ENCODE assay signal across 14 cellular contexts in the genomic region with DNA sequence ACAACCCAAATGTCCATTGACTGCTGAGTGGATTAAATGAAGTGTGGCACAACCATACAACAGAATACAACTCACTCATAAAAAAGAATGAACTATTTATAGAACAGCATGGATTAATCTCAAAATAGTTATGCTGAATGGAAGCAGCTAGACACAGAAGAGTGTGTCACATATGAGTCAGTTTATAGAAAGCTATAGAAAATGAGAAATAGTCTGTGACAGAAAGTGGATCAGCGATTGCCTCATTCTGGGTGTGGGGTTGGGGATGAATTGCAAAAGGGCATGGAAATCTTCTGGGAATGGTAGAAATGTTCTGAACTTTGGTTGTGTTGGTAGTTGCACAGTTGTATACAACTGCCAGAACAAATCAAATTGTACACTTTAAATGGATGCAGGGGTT. TPM values are rescaled to one million over a fixed set of nuclear protein-coding genes. Genes with fewer than 3 reads are reported as not detected.
DNase-seq lines count a peak whose midpoint lies in the region; ATAC-seq and TF ChIP-seq lines count a peak whose summit lies in the region.
"Had no signal": no experiment of that assay in that cellular context is flagged by ENCODE, and none has a peak within 500 bp of the region (broad histone marks: within the 10 kb centered on the region; RNA-seq: fewer than 3 reads in every experiment).

No MANE protein-coding gene starts in this region.

- dilution Hi-C loops in IMR-90 (cut with HindIII; ENCODE audit: low sequenced_read_pairs, unreplicated experiment): no loop called here

- H3K4me2 ChIP-seq in IMR-90 (ENCODE audit: low read depth, low read length): no peak overlapping the region

- H3K9me3 ChIP-seq in IMR-90 (ENCODE audit: control insufficient read depth, insufficient read depth, low read length): no peaks in the 10 kb centered on the region
- H3K9me3 ChIP-seq: adrenal gland, left ventricle myocardium inferior, stomach had no signal

- no TSS peak for BruUV-seq in IMR-90 (replicated peaks; lab: Mats Ljungman, UMichigan)

- in situ Hi-C loops in IMR-90 (cut with MboI; ENCODE audit: low sequenced_read_pairs): no loop called here
- in situ Hi-C loops in brain microvascular endothelial cell (cut with HindIII; ENCODE audit: low pct_ligation_motif_present, low sequenced_read_pairs): no loop called here

- H2BK120ac ChIP-seq in IMR-90 (ENCODE audit: low read depth, low read length): no peak overlapping the region

- H2BK15ac ChIP-seq in IMR-90 (ENCODE audit: low read depth, low read length): no peak overlapping the region

- no peak for TF ChIP-seq RAD21 in IMR-90 (IDR thresholded peaks at IDR 0.05; ENCODE audit: low read length)

- H2AK9ac ChIP-seq in IMR-90 (replicated peaks; ENCODE audit: low read depth, low read length, poor library complexity): no peak overlapping the region

- H3K27ac ChIP-seq in IMR-90 (ENCODE audit: insufficient read depth, low read length) (no peak overlapping the region), brain microvascular endothelial cell (peak overlapping the region; percentile 17)
- H3K27ac ChIP-seq: adrenal gland, left ventricle myocardium inferior, stomach had no signal

- no peak for TF ChIP-seq POLR2A in IMR-90 (IDR thresholded peaks at IDR 0.05; ENCODE audit: low read depth, low read length)

- H3K4me3 ChIP-seq in AG10803 (ENCODE audit: low read length): no peak overlapping the region
- no peak overlapping the region for H3K4me3 ChIP-seq in IMR-90 (ENCODE audit: insufficient read depth, low read depth, low read length)
- no peak overlapping the region for H3K4me3 ChIP-seq in brain microvascular endothelial cell (ENCODE audit: low read depth, low read length)
- H3K4me3 ChIP-seq in fibroblast of villous mesenchyme (ENCODE audit: low read depth, low read length): no peak overlapping the region
- H3K4me3 ChIP-seq: adrenal gland, left ventricle myocardium inferior, stomach had no signal

- no peak overlapping the region for H3K4ac ChIP-seq in IMR-90 (ENCODE audit: low read depth, low read length)

- no peak overlapping the region for H2AK5ac ChIP-seq in IMR-90 (ENCODE audit: low read depth, low read length)

- H3K4me1 ChIP-seq in IMR-90 (ENCODE audit: control insufficient read depth, insufficient read depth, low read length): no peaks in the 10 kb centered on the region
- H3K4me1 ChIP-seq: adrenal gland, left ventricle myocardium inferior, stomach had no signal

- no peaks in the 10 kb centered on the region for H3K79me1 ChIP-seq in IMR-90 (ENCODE audit: low read depth in 1 of 2, low read length in 2 of 2)

- no peak overlapping the region for H3K9ac ChIP-seq in IMR-90 (ENCODE audit: low read depth, low read length)

- no peak overlapping the region for H4K5ac ChIP-seq in IMR-90 (ENCODE audit: low read depth, low read length)

- intact Hi-C loops in IMR-90 (cut with micrococcal nuclease): no loop called here

- no peak overlapping the region for H3K56ac ChIP-seq in IMR-90 (ENCODE audit: extremely low read depth, insufficient read depth, low read length)

- no peak overlapping the region for H2BK20ac ChIP-seq in IMR-90 (ENCODE audit: low read depth, low read length)

- H3K14ac ChIP-seq in IMR-90 (replicated peaks; ENCODE audit: low read depth, low read length): no peak overlapping the region

- H2AFZ ChIP-seq in IMR-90 (replicated peaks; ENCODE audit: low read length, poor library complexity): no peak overlapping the region

- WGBS in IMR-90 (ENCODE audit: extremely low coverage in 2 of 2, insufficient read length in 1 of 2), 2 experiments: no CpG with 5 or more reads among the region's 1 CpG

- H3K27me3 ChIP-seq in IMR-90 (ENCODE audit: control insufficient read depth, insufficient read depth, low read length) (peaks cover 12% of the 10 kb centered on the region), brain microvascular endothelial cell (replicated peaks) (no peaks in the 10 kb centered on the region)
- H3K27me3 ChIP-seq: adrenal gland, stomach had no signal

- no peak overlapping the region for H3K18ac ChIP-seq in IMR-90 (ENCODE audit: low read depth, low read length)

- no peak overlapping the region for H4K8ac ChIP-seq in IMR-90 (ENCODE audit: low read depth in 2 of 2, low read length in 2 of 2)

- DNase-seq in AG10803 (ENCODE audit: low read depth) (peak; percentile 50), IMR-90 (peak; percentile 33), brain microvascular endothelial cell (peak; percentile 31), fibroblast of villous mesenchyme (ENCODE audit: low read depth) (peak; percentile 41), kidney tubule cell (ENCODE audit: low spot score) (no peak), LoVo (ENCODE audit: low spot score) (no peak)
- DNase-seq in activated CD4-positive, CD25-positive, alpha-beta regulatory T cell treated with anti-CD3 and anti-CD28 coated beads, Interleukin-2, amount 50 U/mL, for 72 hours: no peak
- DNase-seq: activated CD8-positive, alpha-beta T cell treated with anti-CD3 and anti-CD28 coated beads, Interleukin-2, amount 10 ng/mL, durations not matched to agents 7 days and 5 days; left ventricle myocardium inferior; NCI-H1048; SIG-M5; stomach had no signal

- H4K91ac ChIP-seq in IMR-90 (ENCODE audit: insufficient read depth, low read depth, low read length): no peak overlapping the region

- no peak overlapping the region for H2BK5ac ChIP-seq in IMR-90 (ENCODE audit: low read depth, low read length, poor library complexity, severe bottlenecking)

- H3K9me1 ChIP-seq in IMR-90 (ENCODE audit: insufficient read depth, low read length): no peaks in the 10 kb centered on the region

- no peaks in the 10 kb centered on the region for H3K36me3 ChIP-seq in IMR-90 (ENCODE audit: control insufficient read depth, insufficient read depth, low read length)
- H3K36me3 ChIP-seq in brain microvascular endothelial cell (replicated peaks): no peaks in the 10 kb centered on the region
- H3K36me3 ChIP-seq: adrenal gland, left ventricle myocardium inferior, stomach had no signal

- no peak overlapping the region for H3K23ac ChIP-seq in IMR-90 (ENCODE audit: low read depth, low read length)

- POLR2A ChIA-PET in IMR-90 (lab: Charles Lee; ENCODE audit: unreplicated experiment): no interaction called here

- TF ChIP-seq CTCF in AG10803 (conservative IDR thresholded peaks at IDR 0.05; ENCODE audit: low read length) (no peak), IMR-90 (conservative IDR thresholded peaks at IDR 0.05; ENCODE audit: low read depth, low read length) (no peak), brain microvascular endothelial cell (IDR thresholded peaks at IDR 0.05; ENCODE audit: low read depth, low read length, missing control alignments) (no peak), fibroblast of villous mesenchyme (IDR thresholded peaks at IDR 0.05; ENCODE audit: insufficient read depth, low read depth, low read length) (no peak)

- H4K20me1 ChIP-seq in IMR-90 (ENCODE audit: insufficient read depth, low read length): no peaks in the 10 kb centered on the region

- ATAC-seq in IMR-90 (ENCODE audit: low read depth) (no peak), SK-N-SH treated with all-trans-retinoic acid at 6 μM for 48 hours (no peak)
- ATAC-seq: activated CD8-positive, alpha-beta T cell treated with anti-CD3 and anti-CD28 coated beads, Interleukin-2, amount 10 ng/mL, durations not matched to agents 7 days and 5 days had no signal

- CTCF ChIA-PET in IMR-90 (lab: Yijun Ruan, JAX): interaction anchor here (1.4 kb wide), 1 partner anchor 11 kb away, joined by 3 read pairs; no protein-coding TSS in a partner anchor

TF ChIP-seq in IMR-90, 13 proteins besides CTCF, POLR2A, EP300 and RAD21:
- no peak for TF ChIP-seq NFE2L2 (IDR thresholded peaks at IDR 0.05; ENCODE audit: low read depth, low read length)
- peak; percentile 88 for TF ChIP-seq CEBPB (IDR thresholded peaks at IDR 0.05; ENCODE audit: low read depth, low read length)

TF ChIP-seq in SK-N-SH treated with all-trans-retinoic acid at 6 μM for 48 hours, 23 proteins besides CTCF, POLR2A, EP300 and RAD21 (continues in another document):
- TF ChIP-seq GLIS3 (CRISPR knock-in tag; IDR thresholded peaks at IDR 0.05) (no peak), PPARA (CRISPR knock-in tag; IDR thresholded peaks at IDR 0.05; ENCODE audit: borderline replicate concordance) (no peak), ZC3H10 (CRISPR knock-in tag; IDR thresholded peaks at IDR 0.05) (no peak), SNAI2 (CRISPR knock-in tag; IDR thresholded peaks at IDR 0.05) (no peak), ARNTL (CRISPR knock-in tag; IDR thresholded peaks at IDR 0.05; ENCODE audit: borderline replicate concordance, low read depth) (no peak), ZNF8 (CRISPR knock-in tag; IDR thresholded peaks at IDR 0.05) (no peak), ZFP30 (CRISPR knock-in tag; IDR thresholded peaks at IDR 0.05) (no peak)
- TF ChIP-seq, protein P1, sequence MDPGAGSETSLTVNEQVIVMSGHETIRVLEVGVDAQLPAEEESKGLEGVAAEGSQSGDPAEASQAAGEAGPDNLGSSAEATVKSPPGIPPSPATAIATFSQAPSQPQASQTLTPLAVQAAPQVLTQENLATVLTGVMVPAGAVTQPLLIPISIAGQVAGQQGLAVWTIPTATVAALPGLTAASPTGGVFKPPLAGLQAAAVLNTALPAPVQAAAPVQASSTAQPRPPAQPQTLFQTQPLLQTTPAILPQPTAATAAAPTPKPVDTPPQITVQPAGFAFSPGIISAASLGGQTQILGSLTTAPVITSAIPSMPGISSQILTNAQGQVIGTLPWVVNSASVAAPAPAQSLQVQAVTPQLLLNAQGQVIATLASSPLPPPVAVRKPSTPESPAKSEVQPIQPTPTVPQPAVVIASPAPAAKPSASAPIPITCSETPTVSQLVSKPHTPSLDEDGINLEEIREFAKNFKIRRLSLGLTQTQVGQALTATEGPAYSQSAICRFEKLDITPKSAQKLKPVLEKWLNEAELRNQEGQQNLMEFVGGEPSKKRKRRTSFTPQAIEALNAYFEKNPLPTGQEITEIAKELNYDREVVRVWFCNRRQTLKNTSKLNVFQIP (CRISPR knock-in tag; IDR thresholded peaks at IDR 0.05; ENCODE audit: borderline replicate concordance, low read depth): no peak

RNA-seq across cellular contexts. Expression of a gene that starts 37.4 kb away (rescaled TPM):
- 3.3 and 3.6 TPM in 2 replicates for total RNA-seq in IMR-90 (2012; rRNA removed)
- polyA plus RNA-seq in IMR-90 (2012; rRNA removed): 2.6 and 2.9 TPM in 2 replicates
- polyA plus RNA-seq in IMR-90 (2012; cell fraction: cytosol; rRNA removed): 2.2 and 2.3 TPM in 2 replicates
- 4.6 and 6.8 TPM in 2 replicates for polyA plus RNA-seq in IMR-90 (2012; cell fraction: nucleus; rRNA removed; ENCODE audit: low replicate concordance)
- 35.4 and 57.0 TPM in 2 replicates for total RNA-seq in fibroblast of villous mesenchyme

RNA-seq across cellular contexts. Expression of a gene that starts 44.2 kb away (rescaled TPM):
- 50.7 and 54.2 TPM in 2 replicates for total RNA-seq in IMR-90 (2012; rRNA removed)
- polyA plus RNA-seq in IMR-90 (2012; rRNA removed): 58.3 and 77.1 TPM in 2 replicates
- 42.1 and 51.2 TPM in 2 replicates for polyA plus RNA-seq in IMR-90 (2012; cell fraction: cytosol; rRNA removed)
- polyA plus RNA-seq in IMR-90 (2012; cell fraction: nucleus; rRNA removed; ENCODE audit: low replicate concordance): 33.2 and 38.4 TPM in 2 replicates
- total RNA-seq in fibroblast of villous mesenchyme: 35.4 and 49.0 TPM in 2 replicates

Comparison
In these comparisons a context has a peak if more than half of its experiments do, and no peak if none do; other contexts are left out.
1. DNase-seq: peak in AG10803 (single experiment), IMR-90 (single experiment), brain microvascular endothelial cell (single experiment) and fibroblast of villous mesenchyme (single experiment); none in kidney tubule cell (single experiment), LoVo (single experiment) and activated CD4-positive, CD25-positive, alpha-beta regulatory T cell treated with anti-CD3 and anti-CD28 coated beads, Interleukin-2, amount 50 U/mL, for 72 hours (single experiment).